Comparison of ENCODE assay signal across 15 cellular contexts in the genomic region with DNA sequence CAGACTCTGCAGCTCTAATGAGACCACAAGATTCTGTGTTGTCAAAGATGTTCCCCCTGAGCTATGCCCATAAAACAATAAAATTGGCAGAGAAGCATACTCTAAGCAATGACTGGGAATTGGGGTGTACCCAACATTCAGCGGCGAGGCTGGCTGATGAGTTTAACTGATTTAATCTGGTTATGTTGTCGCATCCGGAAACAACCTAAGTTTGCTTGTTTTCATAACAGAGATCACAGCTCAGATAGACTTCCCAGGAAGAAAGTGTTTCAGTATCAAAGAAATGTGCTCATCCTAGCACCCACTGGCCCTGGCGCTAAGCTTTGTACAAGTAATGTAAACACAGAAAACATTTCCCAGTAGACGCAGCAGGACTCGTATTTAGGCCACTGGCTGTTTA. TPM values are rescaled to one million over a fixed set of nuclear protein-coding genes. Genes with fewer than 3 reads are reported as not detected.
A peak's percentile ranks its signal among the peaks of the same experiment; 100 is the strongest.
DNase-seq lines count a peak whose midpoint lies in the region; ATAC-seq and TF ChIP-seq lines count a peak whose summit lies in the region.
"Had no signal": no experiment of that assay in that cellular context is flagged by ENCODE, and none has a peak within 500 bp of the region (broad histone marks: within the 10 kb centered on the region; RNA-seq: fewer than 3 reads in every experiment).

No MANE protein-coding gene starts in this region.

- H3K9ac ChIP-seq in neuronal stem cell (ENCODE audit: low read depth, low read length, poor library complexity): peak overlapping the region; percentile 3

- no peak overlapping the region for H2BK120ac ChIP-seq in neuronal stem cell (ENCODE audit: low read depth, low read length)

- no TSS peak for BruUV-seq in Caco-2 (replicated peaks; lab: Mats Ljungman, UMichigan)

- H3K36me3 Mint-ChIP-seq in CD4-positive, alpha-beta T cell (ENCODE audit: low read depth): no peaks in the 10 kb centered on the region
- no peaks in the 10 kb centered on the region for H3K36me3 Mint-ChIP-seq in T-helper 17 cell (ENCODE audit: low read depth)
- H3K36me3 Mint-ChIP-seq in Caco-2 (ENCODE audit: insufficient read depth, unreplicated experiment): peaks cover 59% of the 10 kb centered on the region
- H3K36me3 Mint-ChIP-seq: CD8-positive, alpha-beta memory T cell had no signal

- CTCF ChIA-PET in CD4-positive, alpha-beta T cell (lab: Charles Lee): no interaction called here
- CTCF ChIA-PET in Caco-2 (lab: Charles Lee): no interaction called here

- intact Hi-C loops in CD4-positive, alpha-beta T cell (cut with DNase I, micrococcal nuclease): no loop called here
- intact Hi-C loops in Caco-2 (cut with micrococcal nuclease; ENCODE audit: unreplicated experiment): no loop called here

- no peak overlapping the region for H3K23ac ChIP-seq in neuronal stem cell (ENCODE audit: low read depth, low read length, poor library complexity)

- WGBS in neuronal stem cell (ENCODE audit: extremely low coverage in 2 of 2, insufficient read length in 2 of 2, insufficient replicate concordance in 1 of 2), 2 donors: no CpG with 5 or more reads among the region's 7 CpGs

- no peaks in the 10 kb centered on the region for H3K9me3 ChIP-seq in CD4-positive, alpha-beta T cell (ENCODE audit: control insufficient read depth, low read length)
- no peaks in the 10 kb centered on the region for H3K9me3 ChIP-seq in T-helper 17 cell (ENCODE audit: control insufficient read depth, low read length, poor library complexity, severe bottlenecking)
- H3K9me3 ChIP-seq in neuronal stem cell (replicated peaks in 1 of 2; ENCODE audit: control insufficient read depth in 2 of 2, insufficient read depth in 1 of 2, low read depth in 1 of 2, low read length in 2 of 2): peaks cover 0 to 3% of the 10 kb centered on the region in 2 donors
- no peaks in the 10 kb centered on the region for H3K9me3 ChIP-seq in Caco-2
- H3K9me3 ChIP-seq: BE2C had no signal

- H3K18ac ChIP-seq in neuronal stem cell (ENCODE audit: low read length): no peak overlapping the region

- H3K4me3 ChIP-seq in neuronal stem cell (ENCODE audit: low read length in 2 of 2) (no peak overlapping the region), Caco-2 (ENCODE audit: low read depth, low read length) (no peak overlapping the region)

- H2BK5ac ChIP-seq in neuronal stem cell (ENCODE audit: low read length): no peak overlapping the region

- peak; percentile 41 for ATAC-seq in CD4-positive, alpha-beta T cell (ENCODE audit: poor library complexity)
- ATAC-seq in T-helper 17 cell: peak; percentile 37
- no peak for ATAC-seq in stimulated activated naive CD8-positive, alpha-beta T cell treated with anti-CD3 and anti-CD28 coated beads, Interleukin-15, Interleukin-2, amounts not matched to agents 100 U/mL and 50 U/mL, for 24 hours

- H4K8ac ChIP-seq in neuronal stem cell (ENCODE audit: low read depth, low read length): no peak overlapping the region

- peaks cover 7% of the 10 kb centered on the region for H3K27me3 ChIP-seq in CD4-positive, alpha-beta T cell (ENCODE audit: control insufficient read depth, insufficient read depth, low read length)
- H3K27me3 ChIP-seq in neuronal stem cell (ENCODE audit: control insufficient read depth in 3 of 3, insufficient read depth in 3 of 3, low read depth in 1 of 3, low read length in 3 of 3): no peaks in the 10 kb centered on the region
- no peaks in the 10 kb centered on the region for H3K27me3 ChIP-seq in Caco-2 (replicated peaks; ENCODE audit: control insufficient read depth, insufficient read depth, low read length)
- H3K27me3 ChIP-seq: BE2C had no signal

- peak overlapping the region; percentile 61 for H3K27ac Mint-ChIP-seq in CD4-positive, alpha-beta T cell
- no peak overlapping the region for H3K27ac Mint-ChIP-seq in T-helper 17 cell
- H3K27ac Mint-ChIP-seq in Caco-2 (ENCODE audit: unreplicated experiment): no peak overlapping the region
- H3K27ac Mint-ChIP-seq: H9 had no signal

- no peak overlapping the region for H2BK15ac ChIP-seq in neuronal stem cell (ENCODE audit: low read length)

- no peak overlapping the region for H3K4ac ChIP-seq in neuronal stem cell (ENCODE audit: low read length)

- H3K9me3 Mint-ChIP-seq in CD4-positive, alpha-beta T cell: no peaks in the 10 kb centered on the region
- no peaks in the 10 kb centered on the region for H3K9me3 Mint-ChIP-seq in Caco-2 (ENCODE audit: unreplicated experiment)
- H3K9me3 Mint-ChIP-seq: H9 had no signal

- peaks cover 21% of the 10 kb centered on the region for H3K27me3 Mint-ChIP-seq in CD4-positive, alpha-beta T cell
- H3K27me3 Mint-ChIP-seq in T-helper 17 cell (peaks cover 9% of the 10 kb centered on the region), Caco-2 (ENCODE audit: insufficient read depth, unreplicated experiment) (no peaks in the 10 kb centered on the region)

- no peak overlapping the region for H2BK12ac ChIP-seq in neuronal stem cell (ENCODE audit: low read length)

- TF ChIP-seq CTCF in CD4-positive, alpha-beta T cell (IDR thresholded peaks at IDR 0.05): no peak
- no peak for TF ChIP-seq CTCF in Caco-2 (IDR thresholded peaks at IDR 0.05; ENCODE audit: insufficient read depth in 1 of 2, low read depth in 1 of 2, low read length in 1 of 2, severe bottlenecking in 1 of 2, unreplicated experiment in 1 of 2)

- DNase-seq in CD4-positive, alpha-beta T cell: no peak
- DNase-seq in EL (peak; percentile 49), T-helper 17 cell (no peak), neuronal stem cell (ENCODE audit: low spot score) (no peak), islet precursor cell (no peak), Caco-2 (no peak)
- DNase-seq in stimulated activated naive CD8-positive, alpha-beta T cell treated with anti-CD3 and anti-CD28 coated beads, Interleukin-15, Interleukin-2, amounts not matched to agents 100 U/mL and 50 U/mL, for 24 hours: no peak
- DNase-seq: BE2C; CD8-positive, alpha-beta memory T cell; H9; MV-4-11; NCI-H1417 treated with DMSO at 0.1 percent for 48 hours; NCI-H1930 had no signal

- H3K36me3 ChIP-seq in neuronal stem cell (replicated peaks in 1 of 2; ENCODE audit: control insufficient read depth in 2 of 2, insufficient read depth in 2 of 2, low read length in 2 of 2) (peaks cover 0 to 1% of the 10 kb centered on the region in 2 donors), Caco-2 (ENCODE audit: control insufficient read depth, insufficient read depth, low read length) (no peaks in the 10 kb centered on the region)
- H3K36me3 ChIP-seq: BE2C had no signal

- H2AK5ac ChIP-seq in neuronal stem cell (ENCODE audit: low read depth, low read length): no peak overlapping the region

- H3K27ac ChIP-seq in CD4-positive, alpha-beta T cell (ENCODE audit: low read depth, low read length): no peak overlapping the region
- no peak overlapping the region for H3K27ac ChIP-seq in neuronal stem cell (replicated peaks; ENCODE audit: low read length)
- H3K27ac ChIP-seq: RWPE1 had no signal

- no peak overlapping the region for H3K4me2 ChIP-seq in neuronal stem cell (ENCODE audit: insufficient read depth, low read length, poor library complexity, severe bottlenecking)

- POLR2A ChIA-PET in CD4-positive, alpha-beta T cell (lab: Charles Lee): interaction anchor here (0.6 kb wide), 1 partner anchor 14 kb away, joined by 4 read pairs; no protein-coding TSS in a partner anchor
- POLR2A ChIA-PET in Caco-2 (lab: Charles Lee): interaction anchor here (0.7 kb wide), 1 partner anchor 126 kb away, joined by 3 read pairs; no protein-coding TSS in a partner anchor

- H2AFZ ChIP-seq in neuronal stem cell (ENCODE audit: low read length): no peak overlapping the region

- H3K14ac ChIP-seq in neuronal stem cell (ENCODE audit: low read length): no peak overlapping the region

- peaks cover 2% of the 10 kb centered on the region for H3K79me1 ChIP-seq in neuronal stem cell (ENCODE audit: low read depth, low read length)

- H3K4me3 Mint-ChIP-seq in CD4-positive, alpha-beta T cell: no peak overlapping the region
- H3K4me3 Mint-ChIP-seq in T-helper 17 cell (no peak overlapping the region), Caco-2 (ENCODE audit: unreplicated experiment) (no peak overlapping the region)
- H3K4me3 Mint-ChIP-seq: CD8-positive, alpha-beta memory T cell; H9 had no signal

- H3K4me1 Mint-ChIP-seq in CD4-positive, alpha-beta T cell (ENCODE audit: low read depth): peaks cover 4% of the 10 kb centered on the region
- H3K4me1 Mint-ChIP-seq in T-helper 17 cell (no peaks in the 10 kb centered on the region), Caco-2 (ENCODE audit: low read depth, unreplicated experiment) (peaks cover 23% of the 10 kb centered on the region)
- H3K4me1 Mint-ChIP-seq: CD8-positive, alpha-beta memory T cell had no signal

- peaks cover 4 to 13% of the 10 kb centered on the region in 2 donors for H3K4me1 ChIP-seq in neuronal stem cell (ENCODE audit: control insufficient read depth in 2 of 2, insufficient read depth in 1 of 2, low read depth in 1 of 2, low read length in 2 of 2)
- H3K4me1 ChIP-seq in Caco-2: no peaks in the 10 kb centered on the region
- H3K4me1 ChIP-seq: BE2C had no signal

- H4K91ac ChIP-seq in neuronal stem cell (ENCODE audit: low read depth, low read length, poor library complexity): no peak overlapping the region

RNA-seq across cellular contexts. Expression of gene SEMA5A, which starts 7.4 kb away (rescaled TPM):
- total RNA-seq in CD4-positive, alpha-beta T cell: 1 to 10 TPM; 2.0 to 2.9 TPM
- total RNA-seq in T-helper 17 cell (under 1 TPM; 0.75 to 0.94 TPM), Caco-2 (2022) (27.4 and 34.3 TPM in 2 replicates)
- polyA plus RNA-seq in neuronal stem cell (2013, experiment 1 of 2): 24.5 TPM
- polyA plus RNA-seq in neuronal stem cell (2013, experiment 2 of 2): 26.5 TPM
- total RNA-seq: CD8-positive, alpha-beta memory T cell; HT-29 had no signal
- polyA plus RNA-seq: CD8-positive, alpha-beta memory T cell had no signal
